8 cellular contexts compared by ENCODE assay signal in genomic region chrX:46447384-46447783, GRCh38.
A peak's percentile ranks its signal among the peaks of the same experiment; 100 is the strongest.
DNase-seq lines count a peak whose midpoint lies in the region; ATAC-seq and TF ChIP-seq lines count a peak whose summit lies in the region.

No MANE protein-coding gene starts in this region.

- WGBS in sigmoid colon, 2 donors, result 0% methylated on average over 16 of the region's 16 CpGs

- H3K4me3 ChIP-seq in AG04450 (ENCODE audit: low read depth, low read length), result peak overlapping the region; percentile 66
- H3K4me3 ChIP-seq in SU-DHL-6 (ENCODE audit: insufficient read depth, low read length, poor library complexity, severe bottlenecking), result peak overlapping the region; percentile 84
- peak overlapping the region; percentile 78 to 79 for H3K4me3 ChIP-seq in foreskin fibroblast (ENCODE audit: low read depth in 1 of 2, low read length in 2 of 2)
- H3K4me3 ChIP-seq in sigmoid colon, result peak overlapping the region; percentile 73 to 74 (median 74)

- CTCF ChIA-PET in AG04450 (lab: Charles Lee), result no interaction called here

- peak overlapping the region; percentile 31 for H3K27ac ChIP-seq in AG04450 (ENCODE audit: low read depth, low read length)
- peak overlapping the region; percentile 19; the same call in 1 of the 2 replicates for H3K27ac ChIP-seq in SU-DHL-6 (ENCODE audit: low read depth, low read length)
- peak overlapping the region; percentile 81 to 89 (median 82) for H3K27ac ChIP-seq in sigmoid colon

- peak overlapping the region; percentile 34 for H2AFZ ChIP-seq in SU-DHL-6 (ENCODE audit: low read depth, low read length, severe bottlenecking)

- DNase-seq in AG04450 (ENCODE audit: low read depth, low spot score), result no peak
- peak; percentile 15 to 45 for DNase-seq in foreskin fibroblast
- no peak for DNase-seq in sigmoid colon
- no peak for DNase-seq in GM10266 (ENCODE audit: extremely low spot score)
- DNase-seq in hepatic stellate cell (ENCODE audit: low spot score), result no peak
- DNase-seq in foreskin melanocyte, result no peak

- H3K79me2 ChIP-seq in SU-DHL-6 (ENCODE audit: insufficient read depth, low read length), result 0 out of 2 replicates have a peak, but pooled peaks cover 5% of the 10 kb centered on the region

- H3F3A ChIP-seq in SU-DHL-6 (ENCODE audit: insufficient read depth), result no peaks in the 10 kb centered on the region

- TF ChIP-seq POLR2A in sigmoid colon (IDR thresholded peaks at IDR 0.05), result no peak

- no peaks in the 10 kb centered on the region for H3K27me3 ChIP-seq in AG04450 (ENCODE audit: control insufficient read depth, insufficient read depth, low read length)
- H3K27me3 ChIP-seq in SU-DHL-6 (ENCODE audit: low read length), result no peaks in the 10 kb centered on the region
- no peaks in the 10 kb centered on the region for H3K27me3 ChIP-seq in sigmoid colon

- peaks cover 0 to 5% (median 0%) of the 10 kb centered on the region in 4 donors for H3K4me1 ChIP-seq in sigmoid colon

- TF ChIP-seq EP300 in sigmoid colon (IDR thresholded peaks at IDR 0.05), result no peak

- no peak for TF ChIP-seq CTCF in AG04450 (IDR thresholded peaks at IDR 0.05; ENCODE audit: low read depth, low read length)
- no peak for TF ChIP-seq CTCF in SU-DHL-6 (IDR thresholded peaks at IDR 0.05; ENCODE audit: insufficient read depth, low read length, poor library complexity, severe bottlenecking)
- TF ChIP-seq CTCF in foreskin fibroblast (IDR thresholded peaks at IDR 0.05; ENCODE audit: low read depth, low read length), result no peak
- no peak for TF ChIP-seq CTCF in sigmoid colon (IDR thresholded peaks at IDR 0.05)
- TF ChIP-seq CTCF in GM10266 (IDR thresholded peaks at IDR 0.05; ENCODE audit: control insufficient read depth, insufficient read depth, low read depth, missing control alignments), result no peak

- intact Hi-C loops in sigmoid colon (cut with DNase I), result no loop called here

- H4K20me1 ChIP-seq in SU-DHL-6 (ENCODE audit: low read depth, low read length), result no peaks in the 10 kb centered on the region

- no peaks in the 10 kb centered on the region for H3K9me3 ChIP-seq in AG04450 (ENCODE audit: control insufficient read depth, insufficient read depth, low read length)
- H3K9me3 ChIP-seq in SU-DHL-6 (ENCODE audit: insufficient read depth, low read length), result no peaks in the 10 kb centered on the region
- H3K9me3 ChIP-seq in sigmoid colon, result no peaks in the 10 kb centered on the region

- POLR2A ChIA-PET in AG04450 (lab: Yijun Ruan, JAX), result interaction anchor here (1.0 kb wide), 1 partner anchor 940 kb away, joined by 4 read pairs; no protein-coding TSS in a partner anchor

- no peaks in the 10 kb centered on the region for H3K9me2 ChIP-seq in SU-DHL-6 (replicated peaks; ENCODE audit: insufficient read depth, low read length)

- H3K9ac ChIP-seq in SU-DHL-6 (ENCODE audit: low read length), result peak overlapping the region; percentile 71

- ATAC-seq in GM19467 (IDR thresholded peaks at IDR 0.05; ENCODE audit: unreplicated experiment), result peak; percentile 31

- H3K36me3 ChIP-seq in SU-DHL-6 (ENCODE audit: low read length) (no peaks in the 10 kb centered on the region), sigmoid colon (peaks cover 0 to 13% (median 0%) of the 10 kb centered on the region in 4 donors)

- H3K4me2 ChIP-seq in SU-DHL-6 (ENCODE audit: low read depth, low read length, poor library complexity, severe bottlenecking), result peak overlapping the region; percentile 78

Comparison
In these comparisons a context has a peak if more than half of its experiments do, and no peak if none do; other contexts are left out.
1. DNase-seq: peak in foreskin fibroblast (2 of 2); none in AG04450 (single experiment), sigmoid colon (single experiment), GM10266 (single experiment), hepatic stellate cell (single experiment) and foreskin melanocyte (single experiment).
2. H3K27ac ChIP-seq: peak in every context shown above with its lines; median percentile 82 in sigmoid colon; 31 in AG04450; 19 in SU-DHL-6.
3. Peak in every context shown above with its lines, with median percentiles within 50 percentile points of each other: H3K4me3 ChIP-seq.